17 cellular contexts compared by ENCODE assay signal in genomic region chr3:20197775-20198174, GRCh38.
"Had no signal": no experiment of that assay in that cellular context is flagged by ENCODE, and none has a peak within 500 bp of the region (broad histone marks: within the 10 kb centered on the region; RNA-seq: fewer than 3 reads in every experiment).

No MANE protein-coding gene starts in this region.

- ATAC-seq: activated CD8-positive, alpha-beta T cell treated with anti-CD3 and anti-CD28 coated beads, Interleukin-2, amount 10 ng/mL, durations not matched to agents 7 days and 5 days; left lobe of liver; natural killer cell treated with Interleukin-12 subunit alpha and Interleukin-12 subunit beta and Interleukin-15 and Interleukin-18, amount 100 ng/mL, for 72 hours had no signal

- H3K4me1 ChIP-seq: esophagus squamous epithelium, sigmoid colon had no signal

- H3K27ac ChIP-seq: esophagus squamous epithelium, sigmoid colon had no signal

- H3K4me3 ChIP-seq: esophagus squamous epithelium, sigmoid colon had no signal

- H3K9me3 ChIP-seq: esophagus squamous epithelium, sigmoid colon had no signal

- DNase-seq: activated CD4-positive, alpha-beta T cell treated with anti-CD3 and anti-CD28 coated beads for 4 hours; activated CD8-positive, alpha-beta memory T cell treated with anti-CD3 and anti-CD28 coated beads, Interleukin-2, amount 50 U/mL, for 48 hours; activated CD8-positive, alpha-beta T cell treated with anti-CD3 and anti-CD28 coated beads, Interleukin-2, amount 10 ng/mL, durations not matched to agents 7 days and 5 days; activated naive CD4-positive, alpha-beta T cell treated with Interleukin-2 at 50 U/mL for 16 hours; dermis blood vessel endothelial cell; endodermal cell; esophagus squamous epithelium; foreskin fibroblast; nucleus accumbens; sigmoid colon; stimulated activated CD4-positive, alpha-beta T cell treated with anti-CD3 and anti-CD28 coated beads, Interleukin-12 subunit alpha, Interleukin-12 subunit beta, amount 100 ng/mL, for 4 hours; stimulated activated naive CD4-positive, alpha-beta T cell; substantia nigra; T-helper 9 cell; trophoblast cell had no signal

- H3K36me3 ChIP-seq: esophagus squamous epithelium, sigmoid colon had no signal

- H3K27me3 ChIP-seq: esophagus squamous epithelium, sigmoid colon had no signal
